1 cellular context compared by ENCODE assay signal in genomic region chr11:96330511-96330859, GRCh38.
TF ChIP-seq lines count a peak whose summit lies in the region.

No MANE protein-coding gene starts in this region.

TF ChIP-seq in HepG2, 621 proteins besides CTCF, POLR2A, EP300 and RAD21:
- peak; percentile 46; the same call in 1 of the 2 replicates for TF ChIP-seq CEBPB (IDR thresholded peaks at IDR 0.05; ENCODE audit: borderline replicate concordance, low read depth, low read length)
- TF ChIP-seq U2AF1 (optimal IDR thresholded peaks at IDR 0.05; ENCODE audit: low read depth, low read length) = no peak
